1 cellular context compared by ENCODE assay signal in genomic region chr9:131523451-131524435, GRCh38.
TF ChIP-seq lines count a peak whose summit lies in the region.

No MANE protein-coding gene starts in this region.

TF ChIP-seq in GM12878, 131 proteins besides CTCF, POLR2A, EP300 and RAD21 (continued from another document):
- TF ChIP-seq USF1 (IDR thresholded peaks at IDR 0.05; ENCODE audit: borderline replicate concordance, extremely low read length, insufficient read depth, low read depth, low read length): no peak
- TF ChIP-seq ZNF24 (IDR thresholded peaks at IDR 0.05): no peak
- no peak for TF ChIP-seq NR2C1 (IDR thresholded peaks at IDR 0.05)
- no peak for TF ChIP-seq ZNF207 (IDR thresholded peaks at IDR 0.05; ENCODE audit: borderline replicate concordance)
- TF ChIP-seq ZNF217 (IDR thresholded peaks at IDR 0.05): no peak
- TF ChIP-seq BMI1 (IDR thresholded peaks at IDR 0.05; ENCODE audit: borderline replicate concordance): no peak
- TF ChIP-seq KAT2A (conservative IDR thresholded peaks at IDR 0.05; ENCODE audit: control insufficient read depth, low read depth, low read length): no peak
